30 cellular contexts compared by ENCODE assay signal in the genomic region with DNA sequence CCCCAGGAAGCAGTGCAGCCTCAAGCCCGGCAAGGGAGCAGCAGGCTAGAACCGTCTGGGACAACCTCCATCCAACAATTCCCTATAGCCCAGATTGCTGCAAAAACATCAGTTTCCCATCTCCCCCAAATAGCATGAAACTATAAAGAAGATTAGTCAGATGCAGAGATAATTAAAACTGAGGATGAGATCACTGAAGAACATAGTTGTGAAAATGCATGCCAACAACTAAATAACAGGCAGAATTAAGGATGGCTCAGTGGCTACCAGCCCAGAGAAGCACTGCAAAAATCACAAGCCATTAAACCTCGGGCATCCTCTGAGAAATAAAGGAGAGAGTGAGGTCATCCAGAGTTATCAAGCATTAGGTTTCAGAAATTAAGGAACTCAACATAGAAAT.
DNase-seq lines count a peak whose midpoint lies in the region; ATAC-seq and TF ChIP-seq lines count a peak whose summit lies in the region.
"Had no signal": no experiment of that assay in that cellular context is flagged by ENCODE, and none has a peak within 500 bp of the region (broad histone marks: within the 10 kb centered on the region; RNA-seq: fewer than 3 reads in every experiment).

No MANE protein-coding gene starts in this region.

- no peak overlapping the region for H2BK15ac ChIP-seq in neuronal stem cell (ENCODE audit: low read length)

- intact Hi-C loops in body of pancreas (cut with DNase I), result no loop called here
- intact Hi-C loops in activated CD4-positive, alpha-beta memory T cell treated with anti-CD3 and anti-CD28 coated beads for 36 hours (cut with micrococcal nuclease), result no loop called here

- no peak overlapping the region for H2AK5ac ChIP-seq in neuronal stem cell (ENCODE audit: low read depth, low read length)

- peaks cover 14% of the 10 kb centered on the region for H3K36me3 Mint-ChIP-seq in GM23338 (ENCODE audit: low read depth)
- H3K36me3 Mint-ChIP-seq in activated CD4-positive, alpha-beta memory T cell treated with anti-CD3 and anti-CD28 coated beads for 36 hours, result no peaks in the 10 kb centered on the region
- H3K36me3 Mint-ChIP-seq: activated naive CD4-positive, alpha-beta T cell treated with anti-CD3 and anti-CD28 coated beads, Interleukin-2, amount 10 ng/mL, durations not matched to agents 7 days and 5 days; brain; CD8-positive, alpha-beta T cell; IgD-negative memory B cell; natural killer cell; stimulated activated memory B cell treated with anti-CD40 and anti-IgM and Interleukin-4, amounts not matched to agents 10 μg/mL and 1 μg/mL and 100 μg/mL, for 72 hours had no signal

- H3K4me3 Mint-ChIP-seq in GM23338, result no peak overlapping the region
- no peak overlapping the region for H3K4me3 Mint-ChIP-seq in activated CD4-positive, alpha-beta memory T cell treated with anti-CD3 and anti-CD28 coated beads for 36 hours
- H3K4me3 Mint-ChIP-seq: activated naive CD4-positive, alpha-beta T cell treated with anti-CD3 and anti-CD28 coated beads, Interleukin-2, amount 10 ng/mL, durations not matched to agents 7 days and 5 days; B cell; brain; CD8-positive, alpha-beta T cell; IgD-negative memory B cell; natural killer cell; stimulated activated memory B cell treated with anti-CD40 and anti-IgM and Interleukin-4, amounts not matched to agents 10 μg/mL and 1 μg/mL and 100 μg/mL, for 72 hours had no signal

- no peaks in the 10 kb centered on the region for H3K79me1 ChIP-seq in neuronal stem cell (ENCODE audit: low read depth, low read length)

- H3K14ac ChIP-seq in neuronal stem cell (ENCODE audit: low read length), result no peak overlapping the region

- no peaks in the 10 kb centered on the region for H4K20me1 ChIP-seq in GM23338 (replicated peaks; ENCODE audit: insufficient read depth)

- H3F3A ChIP-seq in GM23338 (replicated peaks; ENCODE audit: low read depth), result no peaks in the 10 kb centered on the region

- H3K27ac Mint-ChIP-seq in GM23338, result no peak overlapping the region
- H3K27ac Mint-ChIP-seq in activated CD4-positive, alpha-beta memory T cell treated with anti-CD3 and anti-CD28 coated beads for 36 hours, result no peak overlapping the region
- H3K27ac Mint-ChIP-seq: activated naive CD4-positive, alpha-beta T cell treated with anti-CD3 and anti-CD28 coated beads, Interleukin-2, amount 10 ng/mL, durations not matched to agents 7 days and 5 days; B cell; CD8-positive, alpha-beta T cell; IgD-negative memory B cell; natural killer cell; stimulated activated memory B cell treated with anti-CD40 and anti-IgM and Interleukin-4, amounts not matched to agents 10 μg/mL and 1 μg/mL and 100 μg/mL, for 72 hours had no signal

- H2BK120ac ChIP-seq in neuronal stem cell (ENCODE audit: low read depth, low read length), result no peak overlapping the region

- H3K4me1 Mint-ChIP-seq in GM23338, result peaks cover 17% of the 10 kb centered on the region
- H3K4me1 Mint-ChIP-seq in activated CD4-positive, alpha-beta memory T cell treated with anti-CD3 and anti-CD28 coated beads for 36 hours (ENCODE audit: low read depth), result no peaks in the 10 kb centered on the region
- H3K4me1 Mint-ChIP-seq: activated naive CD4-positive, alpha-beta T cell treated with anti-CD3 and anti-CD28 coated beads, Interleukin-2, amount 10 ng/mL, durations not matched to agents 7 days and 5 days; natural killer cell had no signal

- H2BK5ac ChIP-seq in neuronal stem cell (ENCODE audit: low read length), result no peak overlapping the region

- peaks cover 2% of the 10 kb centered on the region for H3K27me3 Mint-ChIP-seq in GM23338 (ENCODE audit: insufficient read depth, low read depth, poor library complexity)
- H3K27me3 Mint-ChIP-seq in activated CD4-positive, alpha-beta memory T cell treated with anti-CD3 and anti-CD28 coated beads for 36 hours, result no peaks in the 10 kb centered on the region
- H3K27me3 Mint-ChIP-seq: activated naive CD4-positive, alpha-beta T cell treated with anti-CD3 and anti-CD28 coated beads, Interleukin-2, amount 10 ng/mL, durations not matched to agents 7 days and 5 days; B cell; brain; IgD-negative memory B cell had no signal

- WGBS in body of pancreas, 2 donors, result 83 to 87% methylated on average over 3 of the region's 3 CpGs
- WGBS in neuronal stem cell (ENCODE audit: extremely low coverage in 2 of 2, insufficient read length in 2 of 2, insufficient replicate concordance in 1 of 2), 2 donors, result no CpG with 5 or more reads among the region's 3 CpGs

- peaks cover 14% of the 10 kb centered on the region for H3K9me3 Mint-ChIP-seq in GM23338
- H3K9me3 Mint-ChIP-seq in activated CD4-positive, alpha-beta memory T cell treated with anti-CD3 and anti-CD28 coated beads for 36 hours, result no peaks in the 10 kb centered on the region
- H3K9me3 Mint-ChIP-seq: activated naive CD4-positive, alpha-beta T cell treated with anti-CD3 and anti-CD28 coated beads, Interleukin-2, amount 10 ng/mL, durations not matched to agents 7 days and 5 days; CD8-positive, alpha-beta T cell had no signal

- no peak for TF ChIP-seq POLR2A in body of pancreas (IDR thresholded peaks at IDR 0.05)

- ATAC-seq in GM23338 (no peak), body of pancreas (no peak), HG03520 (IDR thresholded peaks at IDR 0.05; ENCODE audit: unreplicated experiment) (no peak), HG02571 (IDR thresholded peaks at IDR 0.05; ENCODE audit: unreplicated experiment) (no peak)
- ATAC-seq: CD8-positive, alpha-beta T cell; esophagus mucosa; gastrocnemius medialis; HCT116; left cardiac atrium; mucosa of descending colon; natural killer cell; Right ventricle myocardium inferior; stimulated activated memory B cell treated with anti-CD40 and anti-IgM and Interleukin-4, amounts not matched to agents 10 μg/mL and 1 μg/mL and 100 μg/mL, for 72 hours had no signal

- H2BK12ac ChIP-seq in neuronal stem cell (ENCODE audit: low read length), result no peak overlapping the region

- no peak overlapping the region for H4K91ac ChIP-seq in neuronal stem cell (ENCODE audit: low read depth, low read length, poor library complexity)

- no peak for TF ChIP-seq CTCF in GM23338 (conservative IDR thresholded peaks at IDR 0.05; ENCODE audit: low read depth in 2 of 2)
- TF ChIP-seq CTCF in body of pancreas (IDR thresholded peaks at IDR 0.05), result no peak

- H4K8ac ChIP-seq in neuronal stem cell (ENCODE audit: low read depth, low read length), result no peak overlapping the region

- H3K4me1 ChIP-seq in GM23338 (ENCODE audit: insufficient read depth) (peaks cover 19% of the 10 kb centered on the region), body of pancreas (peaks cover 25% of the 10 kb centered on the region), neuronal stem cell (ENCODE audit: control insufficient read depth in 2 of 2, insufficient read depth in 1 of 2, low read depth in 1 of 2, low read length in 2 of 2) (peaks cover 0 to 1% of the 10 kb centered on the region in 2 donors)

- H3K4me2 ChIP-seq in GM23338 (no peak overlapping the region), neuronal stem cell (ENCODE audit: insufficient read depth, low read length, poor library complexity, severe bottlenecking) (no peak overlapping the region)

- H3K79me2 ChIP-seq in GM23338 (replicated peaks; ENCODE audit: insufficient read depth), result no peaks in the 10 kb centered on the region

- H3K9ac ChIP-seq in neuronal stem cell (ENCODE audit: low read depth, low read length, poor library complexity), result no peak overlapping the region

- peak overlapping the region; percentile 70; the same call in 1 of the 2 replicates for H2AFZ ChIP-seq in GM23338
- H2AFZ ChIP-seq in neuronal stem cell (ENCODE audit: low read length), result no peak overlapping the region

- H3K27me3 ChIP-seq in GM23338 (ENCODE audit: insufficient read depth) (no peaks in the 10 kb centered on the region), body of pancreas (no peaks in the 10 kb centered on the region), neuronal stem cell (ENCODE audit: control insufficient read depth in 3 of 3, insufficient read depth in 3 of 3, low read depth in 1 of 3, low read length in 3 of 3) (no peaks in the 10 kb centered on the region)
- H3K27me3 ChIP-seq: adrenal gland, gastrocnemius medialis, transverse colon had no signal

- H3K27ac ChIP-seq in GM23338 (ENCODE audit: low read depth) (no peak overlapping the region), body of pancreas (peak overlapping the region in 3 of 4 donors; percentile 62 to 82 (median 64)), neuronal stem cell (replicated peaks; ENCODE audit: low read length) (no peak overlapping the region)
- H3K27ac ChIP-seq: adrenal gland, gastrocnemius medialis, transverse colon had no signal

- no peaks in the 10 kb centered on the region for H3K9me2 ChIP-seq in GM23338 (ENCODE audit: insufficient read depth)

- peak; percentile 40 for DNase-seq in AG08395 (ENCODE audit: low spot score)
- no peak for DNase-seq in GM23338 (ENCODE audit: low spot score)
- no peak for DNase-seq in body of pancreas
- DNase-seq in neuronal stem cell (ENCODE audit: low spot score), result no peak
- DNase-seq in NCI-H774 (lab: John Stamatoyannopoulos, UW), result no peak
- no peak for DNase-seq in activated CD4-positive, alpha-beta memory T cell treated with anti-CD3 and anti-CD28 coated beads for 36 hours
- DNase-seq: activated CD4-positive, alpha-beta T cell treated with anti-CD3 and anti-CD28 coated beads, Interleukin-2, amount 50 U/mL, for 48 hours; activated CD4-positive, CD25-positive, alpha-beta regulatory T cell treated with anti-CD3 and anti-CD28 coated beads, Interleukin-2, amount 50 U/mL, for 72 hours; activated naive CD4-positive, alpha-beta T cell treated with anti-CD3 and anti-CD28 coated beads, Interleukin-2, amount 10 ng/mL, durations not matched to agents 7 days and 5 days; adrenal gland; CD8-positive, alpha-beta T cell; dermis blood vessel endothelial cell; gastrocnemius medialis; left cardiac atrium; mucosa of descending colon; natural killer cell; NCI-H1048; NCI-H1694; NK-92 treated with Interleukin-12 subunit alpha and Interleukin-12 subunit beta, amount 100 ng/mL, for 24 hours; transverse colon had no signal

- peak overlapping the region; percentile 76 for H3K18ac ChIP-seq in neuronal stem cell (ENCODE audit: low read length)

- H3K36me3 ChIP-seq in GM23338 (ENCODE audit: insufficient read depth) (no peaks in the 10 kb centered on the region; the same call in 1 of the 2 replicates), body of pancreas (replicated peaks in 1 of 2; ENCODE audit: insufficient read depth in 1 of 2, low read depth in 2 of 2) (no peaks in the 10 kb centered on the region), neuronal stem cell (replicated peaks in 1 of 2; ENCODE audit: control insufficient read depth in 2 of 2, insufficient read depth in 2 of 2, low read length in 2 of 2) (no peaks in the 10 kb centered on the region)
- H3K36me3 ChIP-seq: adrenal gland, gastrocnemius medialis, transverse colon had no signal

- CTCF ChIA-PET in activated CD4-positive, alpha-beta memory T cell treated with anti-CD3 and anti-CD28 coated beads for 36 hours (lab: Charles Lee), result no interaction called here

- POLR2A ChIA-PET in activated CD4-positive, alpha-beta memory T cell treated with anti-CD3 and anti-CD28 coated beads for 36 hours (lab: Charles Lee), result no interaction called here

- H3K4ac ChIP-seq in neuronal stem cell (ENCODE audit: low read length), result no peak overlapping the region

- H3K4me3 ChIP-seq in GM23338, result no peak overlapping the region
- no peak overlapping the region for H3K4me3 ChIP-seq in body of pancreas
- H3K4me3 ChIP-seq in neuronal stem cell (ENCODE audit: low read length in 2 of 2), result no peak overlapping the region
- H3K4me3 ChIP-seq: adrenal gland, gastrocnemius medialis, lung, mucosa of descending colon, transverse colon had no signal

- no peak overlapping the region for H3K23ac ChIP-seq in neuronal stem cell (ENCODE audit: low read depth, low read length, poor library complexity)

- H3K9me3 ChIP-seq in body of pancreas, result no peaks in the 10 kb centered on the region
- peaks cover 0 to 1% of the 10 kb centered on the region in 2 donors for H3K9me3 ChIP-seq in neuronal stem cell (replicated peaks in 1 of 2; ENCODE audit: control insufficient read depth in 2 of 2, insufficient read depth in 1 of 2, low read depth in 1 of 2, low read length in 2 of 2)
- H3K9me3 ChIP-seq: adrenal gland, gastrocnemius medialis, mucosa of descending colon, transverse colon had no signal

Comparison
In these comparisons a context has a peak if more than half of its experiments do, and no peak if none do; other contexts are left out.
1. H3K27ac ChIP-seq: peak in body of pancreas (3 of 4); none in GM23338 (single experiment) and neuronal stem cell (single experiment).